Comparison of ENCODE assay signal across 16 cellular contexts in the genomic region with DNA sequence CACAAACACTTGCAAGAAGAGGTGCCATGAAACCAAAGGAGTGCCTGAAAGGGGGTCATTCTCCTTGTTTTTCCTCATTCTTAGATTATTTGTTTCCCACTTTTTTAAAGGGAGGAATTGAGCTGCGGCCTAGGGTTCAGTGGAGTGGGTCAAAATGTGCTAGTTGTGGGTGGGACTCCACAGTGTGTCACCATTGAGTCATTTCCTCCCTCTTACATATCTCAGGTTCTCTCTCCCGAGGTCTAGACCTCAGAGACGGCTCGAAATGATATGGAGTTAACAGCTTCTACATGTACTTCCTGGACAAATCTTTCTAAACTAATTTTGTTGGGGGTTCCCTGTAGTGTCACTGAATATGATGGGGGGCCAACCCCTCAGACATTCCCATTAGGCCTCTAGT.
DNase-seq lines count a peak whose midpoint lies in the region; ATAC-seq and TF ChIP-seq lines count a peak whose summit lies in the region.
"Had no signal": no experiment of that assay in that cellular context is flagged by ENCODE, and none has a peak within 500 bp of the region (broad histone marks: within the 10 kb centered on the region; RNA-seq: fewer than 3 reads in every experiment).

No MANE protein-coding gene starts in this region.

- H3K4me1 ChIP-seq in mammary epithelial cell (ENCODE audit: insufficient read depth, low read length) = no peaks in the 10 kb centered on the region
- H3K4me1 ChIP-seq in Caco-2 = no peaks in the 10 kb centered on the region
- H3K4me1 ChIP-seq: BLaER1 treated with 17β-estradiol and CSF1 and Interleukin-3, amounts not matched to agents 10 nM and 100 nM had no signal

- TF ChIP-seq CTCF in mammary epithelial cell (conservative IDR thresholded peaks at IDR 0.05 in 1 of 2, IDR thresholded peaks at IDR 0.05 in 1 of 2; ENCODE audit: extremely low read depth in 1 of 2, insufficient read depth in 1 of 2, low read depth in 1 of 2, low read length in 2 of 2) = no peak
- TF ChIP-seq CTCF in MCF 10A (IDR thresholded peaks at IDR 0.05; ENCODE audit: unreplicated experiment) = no peak
- no peak for TF ChIP-seq CTCF in Caco-2 (IDR thresholded peaks at IDR 0.05; ENCODE audit: insufficient read depth in 1 of 2, low read depth in 1 of 2, low read length in 1 of 2, severe bottlenecking in 1 of 2, unreplicated experiment in 1 of 2)

- no peak overlapping the region for H3K4me3 Mint-ChIP-seq in MCF 10A (ENCODE audit: unreplicated experiment)
- no peak overlapping the region for H3K4me3 Mint-ChIP-seq in Caco-2 (ENCODE audit: unreplicated experiment)
- H3K4me3 Mint-ChIP-seq: B cell; CD8-positive, alpha-beta T cell; GM23338 had no signal

- H3K4me2 ChIP-seq in mammary epithelial cell (ENCODE audit: insufficient read depth, low read depth, low read length) = no peak overlapping the region
- H3K4me2 ChIP-seq: BLaER1 treated with 17β-estradiol and CSF1 and Interleukin-3, amounts not matched to agents 10 nM and 100 nM; GM23338 had no signal

- WGBS in mammary epithelial cell (ENCODE audit: low coverage, missing lambda C conversion rate) = 57% methylated on average over 4 of the region's 4 CpGs

- CTCF ChIA-PET in mammary epithelial cell (lab: Charles Lee; ENCODE audit: low non-redundant PET) (no interaction called here), MCF 10A (lab: Yijun Ruan, JAX) (no interaction called here), Caco-2 (lab: Charles Lee) (no interaction called here)

- DNase-seq in mammary epithelial cell (peak; percentile 14), MCF 10A (ENCODE audit: unreplicated experiment) (no peak), RPMI7951 (ENCODE audit: low read depth) (peak; percentile 58), iris pigment epithelial cell (ENCODE audit: low read depth) (peak; percentile 25), Caco-2 (no peak), Ammon's horn (ENCODE audit: low spot score) (no peak)
- no peak for DNase-seq in stimulated activated naive CD8-positive, alpha-beta T cell treated with anti-CD3 and anti-CD28 coated beads, Interleukin-15, Interleukin-2, amounts not matched to agents 100 U/mL and 50 U/mL, for 24 hours
- DNase-seq: CD8-positive, alpha-beta T cell; DMS 273 treated with DMSO at 0.1 percent for 48 hours; DMS53; DND-41; HCEC 1CT had no signal

- H3K9me3 Mint-ChIP-seq in MCF 10A (ENCODE audit: unreplicated experiment) = no peaks in the 10 kb centered on the region
- no peaks in the 10 kb centered on the region for H3K9me3 Mint-ChIP-seq in Caco-2 (ENCODE audit: unreplicated experiment)

- POLR2A ChIA-PET in MCF 10A (lab: Yijun Ruan, JAX) = interaction anchor here (0.7 kb wide), 1 partner anchor 284 kb away, joined by 5 read pairs; no protein-coding TSS in a partner anchor
- POLR2A ChIA-PET in Caco-2 (lab: Charles Lee) = no interaction called here

- H2AFZ ChIP-seq in mammary epithelial cell (ENCODE audit: low read depth, low read length) = no peak overlapping the region
- H2AFZ ChIP-seq: GM23338 had no signal

- H3K27ac Mint-ChIP-seq in MCF 10A (ENCODE audit: low read depth, unreplicated experiment) (no peak overlapping the region), Caco-2 (ENCODE audit: unreplicated experiment) (no peak overlapping the region)
- H3K27ac Mint-ChIP-seq: B cell; CD8-positive, alpha-beta T cell; GM23338 had no signal

- H3K9ac ChIP-seq in mammary epithelial cell (ENCODE audit: insufficient read depth, low read length) = no peak overlapping the region
- H3K9ac ChIP-seq: BLaER1 treated with 17β-estradiol and CSF1 and Interleukin-3, amounts not matched to agents 10 nM and 100 nM had no signal

- H4K20me1 ChIP-seq in mammary epithelial cell (ENCODE audit: insufficient read depth, low read length) = no peaks in the 10 kb centered on the region
- H4K20me1 ChIP-seq: BLaER1 treated with 17β-estradiol and CSF1 and Interleukin-3, amounts not matched to agents 10 nM and 100 nM had no signal

- no peaks in the 10 kb centered on the region for H3K79me2 ChIP-seq in mammary epithelial cell (ENCODE audit: insufficient read depth, low read length)

- H3K27me3 Mint-ChIP-seq in MCF 10A (ENCODE audit: insufficient read depth, unreplicated experiment) = no peaks in the 10 kb centered on the region
- no peaks in the 10 kb centered on the region for H3K27me3 Mint-ChIP-seq in Caco-2 (ENCODE audit: insufficient read depth, unreplicated experiment)
- H3K27me3 Mint-ChIP-seq: B cell had no signal

- peaks cover 14% of the 10 kb centered on the region for H3K9me3 ChIP-seq in mammary epithelial cell (replicated peaks; ENCODE audit: insufficient read depth, low read length)
- H3K9me3 ChIP-seq in Caco-2 = no peaks in the 10 kb centered on the region

- intact Hi-C loops in mammary epithelial cell (cut with micrococcal nuclease) (no loop called here), MCF 10A (cut with micrococcal nuclease) (no loop called here), Caco-2 (cut with micrococcal nuclease; ENCODE audit: unreplicated experiment) (no loop called here)

- H3K36me3 ChIP-seq in mammary epithelial cell (ENCODE audit: insufficient read depth, low read length) = no peaks in the 10 kb centered on the region
- no peaks in the 10 kb centered on the region for H3K36me3 ChIP-seq in Caco-2 (ENCODE audit: control insufficient read depth, insufficient read depth, low read length)
- H3K36me3 ChIP-seq: BLaER1 treated with 17β-estradiol and CSF1 and Interleukin-3, amounts not matched to agents 10 nM and 100 nM had no signal

- BruUV-seq in mammary epithelial cell (replicated peaks; lab: Mats Ljungman, UMichigan) = no TSS peak
- BruUV-seq in MCF 10A (replicated peaks; lab: Mats Ljungman, UMichigan) = no TSS peak
- no TSS peak for BruUV-seq in Caco-2 (replicated peaks; lab: Mats Ljungman, UMichigan)

- no peak for ATAC-seq in stimulated activated naive CD8-positive, alpha-beta T cell treated with anti-CD3 and anti-CD28 coated beads, Interleukin-15, Interleukin-2, amounts not matched to agents 100 U/mL and 50 U/mL, for 24 hours
- ATAC-seq: CD8-positive, alpha-beta T cell; GM23338 had no signal

- in situ Hi-C loops in mammary epithelial cell (cut with MboI; ENCODE audit: low sequenced_read_pairs in 2 of 2) = no loop called here

- H3K4me1 Mint-ChIP-seq in MCF 10A (ENCODE audit: insufficient read depth, unreplicated experiment) (no peaks in the 10 kb centered on the region), Caco-2 (ENCODE audit: low read depth, unreplicated experiment) (no peaks in the 10 kb centered on the region)
- H3K4me1 Mint-ChIP-seq: B cell, GM23338 had no signal

- H3K36me3 Mint-ChIP-seq in MCF 10A (ENCODE audit: insufficient read depth, unreplicated experiment) = no peaks in the 10 kb centered on the region
- H3K36me3 Mint-ChIP-seq in Caco-2 (ENCODE audit: insufficient read depth, unreplicated experiment) = no peaks in the 10 kb centered on the region
- H3K36me3 Mint-ChIP-seq: CD8-positive, alpha-beta T cell had no signal

- H3K4me3 ChIP-seq in mammary epithelial cell (replicated peaks in 1 of 3; ENCODE audit: insufficient read depth in 1 of 3, low read depth in 2 of 3, low read length in 3 of 3) = no peak overlapping the region
- no peak overlapping the region for H3K4me3 ChIP-seq in Caco-2 (ENCODE audit: low read depth, low read length)
- H3K4me3 ChIP-seq: BLaER1 treated with 17β-estradiol and CSF1 and Interleukin-3, amounts not matched to agents 10 nM and 100 nM; GM23338 had no signal

- dilution Hi-C loops in mammary epithelial cell (cut with HindIII; ENCODE audit: low sequenced_read_pairs) = no loop called here

- H3K27ac ChIP-seq in mammary epithelial cell (ENCODE audit: insufficient read depth, low read depth, low read length) = no peak overlapping the region
- H3K27ac ChIP-seq: 22Rv1; BLaER1 treated with 17β-estradiol and CSF1 and Interleukin-3, amounts not matched to agents 10 nM and 100 nM had no signal

- H3K27me3 ChIP-seq in mammary epithelial cell (ENCODE audit: insufficient read depth, low read length) (no peaks in the 10 kb centered on the region), Caco-2 (replicated peaks; ENCODE audit: control insufficient read depth, insufficient read depth, low read length) (no peaks in the 10 kb centered on the region)

Comparison
In these comparisons a context has a peak if more than half of its experiments do, and no peak if none do; other contexts are left out.
1. DNase-seq: peak in mammary epithelial cell (single experiment), RPMI7951 (single experiment) and iris pigment epithelial cell (single experiment); none in MCF 10A (single experiment), Caco-2 (0 of 2), Ammon's horn (single experiment) and stimulated activated naive CD8-positive, alpha-beta T cell treated with anti-CD3 and anti-CD28 coated beads, Interleukin-15, Interleukin-2, amounts not matched to agents 100 U/mL and 50 U/mL, for 24 hours (single experiment).